1 cellular context compared by ENCODE assay signal in genomic region chr3:41115069-41115468, GRCh38.
TF ChIP-seq lines count a peak whose summit lies in the region.

No MANE protein-coding gene starts in this region.

TF ChIP-seq in liver, 16 proteins besides CTCF, POLR2A, EP300 and RAD21 (continued from another document):
- TF ChIP-seq REST (IDR thresholded peaks at IDR 0.05) (no peak), EGR1 (IDR thresholded peaks at IDR 0.05; ENCODE audit: low read depth in 2 of 2) (no peak)
